Comparison of ENCODE assay signal across 17 cellular contexts in genomic region chr4:78567502-78568075, GRCh38. TPM values are rescaled to one million over a fixed set of nuclear protein-coding genes. Genes with fewer than 3 reads are reported as not detected.
DNase-seq lines count a peak whose midpoint lies in the region; ATAC-seq and TF ChIP-seq lines count a peak whose summit lies in the region.
"Had no signal": no experiment of that assay in that cellular context is flagged by ENCODE, and none has a peak within 500 bp of the region (broad histone marks: within the 10 kb centered on the region; RNA-seq: fewer than 3 reads in every experiment).

No MANE protein-coding gene starts in this region.

- H3K27ac Mint-ChIP-seq in memory B cell = peak overlapping the region; percentile 7
- H3K27ac Mint-ChIP-seq: activated T-cell treated with anti-CD3 and anti-CD28 coated beads, Interleukin-2, amount 50 U/mL, for 72 hours; CD14-positive monocyte had no signal

- peaks cover 4% of the 10 kb centered on the region for H3K4me1 Mint-ChIP-seq in memory B cell
- H3K4me1 Mint-ChIP-seq: CD14-positive monocyte had no signal

- H3K4me1 ChIP-seq in left ventricle myocardium inferior (peaks cover 75% of the 10 kb centered on the region), SJSA1 (replicated peaks) (peaks cover 60% of the 10 kb centered on the region), upper lobe of right lung (peaks cover 17% of the 10 kb centered on the region)

- H3K36me3 ChIP-seq in left ventricle myocardium inferior = no peaks in the 10 kb centered on the region
- H3K36me3 ChIP-seq in SJSA1 = peaks cover 15% of the 10 kb centered on the region
- H3K36me3 ChIP-seq in upper lobe of right lung = no peaks in the 10 kb centered on the region

- no peak overlapping the region for H3K4me3 Mint-ChIP-seq in memory B cell
- H3K4me3 Mint-ChIP-seq: activated T-cell treated with anti-CD3 and anti-CD28 coated beads, Interleukin-2, amount 50 U/mL, for 72 hours; CD14-positive monocyte had no signal

- H3K36me3 Mint-ChIP-seq in memory B cell = no peaks in the 10 kb centered on the region
- H3K36me3 Mint-ChIP-seq: CD14-positive monocyte had no signal

- H3K27ac ChIP-seq in left ventricle myocardium inferior (replicated peaks) (peak overlapping the region; percentile 82), SJSA1 (peak overlapping the region; percentile 96), upper lobe of right lung (peak overlapping the region; percentile 15)

- H3K9me3 ChIP-seq in left ventricle myocardium inferior (replicated peaks) (no peaks in the 10 kb centered on the region), SJSA1 (replicated peaks) (no peaks in the 10 kb centered on the region), upper lobe of right lung (no peaks in the 10 kb centered on the region)
- H3K9me3 ChIP-seq: upper lobe of left lung had no signal

- H3K9me3 Mint-ChIP-seq in memory B cell = no peaks in the 10 kb centered on the region
- H3K9me3 Mint-ChIP-seq: activated T-cell treated with anti-CD3 and anti-CD28 coated beads, Interleukin-2, amount 50 U/mL, for 72 hours had no signal

- intact Hi-C loops in left ventricle myocardium inferior (cut with micrococcal nuclease) = no loop called here
- intact Hi-C loops in Right ventricle myocardium inferior (cut with DNase I) = no loop called here
- intact Hi-C loops in upper lobe of right lung (cut with DNase I) = no loop called here

- TF ChIP-seq CTCF in left ventricle myocardium inferior (IDR thresholded peaks at IDR 0.05; ENCODE audit: borderline replicate concordance) (no peak), upper lobe of right lung (IDR thresholded peaks at IDR 0.05) (no peak)

- H3K4me3 ChIP-seq in left ventricle myocardium inferior (no peak overlapping the region), SJSA1 (no peak overlapping the region), upper lobe of right lung (no peak overlapping the region)
- H3K4me3 ChIP-seq: skin epidermis, upper lobe of left lung had no signal

- H3K27me3 ChIP-seq in left ventricle myocardium inferior (ENCODE audit: low read depth) (no peaks in the 10 kb centered on the region), SJSA1 (replicated peaks) (no peaks in the 10 kb centered on the region), upper lobe of right lung (no peaks in the 10 kb centered on the region)
- H3K27me3 ChIP-seq: upper lobe of left lung had no signal

- no peak for ATAC-seq in Right ventricle myocardium inferior
- no peak for ATAC-seq in memory B cell (ENCODE audit: low read depth)
- no peak for ATAC-seq in upper lobe of right lung
- ATAC-seq in GM19328 (IDR thresholded peaks at IDR 0.05; ENCODE audit: unreplicated experiment) = no peak
- ATAC-seq: activated T-cell treated with anti-CD3 and anti-CD28 coated beads, Interleukin-2, amount 50 U/mL, for 72 hours had no signal

- peaks cover 10% of the 10 kb centered on the region for H3K27me3 Mint-ChIP-seq in memory B cell

- DNase-seq in left ventricle myocardium inferior = no peak
- no peak for DNase-seq in Right ventricle myocardium inferior (ENCODE audit: missing footprints)
- DNase-seq in SJSA1 (ENCODE audit: low read depth in 1 of 2, low spot score in 2 of 2) = no peak
- DNase-seq in memory B cell (ENCODE audit: low spot score in 2 of 2) = no peak
- no peak for DNase-seq in upper lobe of right lung
- no peak for DNase-seq in NCI-H1092 treated with DMSO at 0.1 percent for 48 hours (lab: John Stamatoyannopoulos, UW)
- DNase-seq in cerebellar nuclear complex (lab: John Stamatoyannopoulos, UW) = no peak
- DNase-seq: activated CD4-positive, alpha-beta T cell treated with anti-CD3 and anti-CD28 coated beads, Interleukin-2, amount 50 U/mL, for 4 hours; activated T-cell treated with anti-CD3 and anti-CD28 coated beads, Interleukin-2, amount 50 U/mL, for 72 hours; DMS53; hippocampal formation; NCI-H187; NCI-H510A; upper lobe of left lung had no signal

RNA-seq across cellular contexts. Expression of gene ANXA3, which starts 16.0 kb away (rescaled TPM):
- total RNA-seq in left ventricle myocardium inferior (34.5 TPM), Right ventricle myocardium inferior (54.5 TPM), upper lobe of right lung (182 TPM)
- total RNA-seq in SJSA1 (2014; rRNA removed; shearing (Covaris generic)) = 87.5 and 125 TPM in 2 replicates

Comparison
In these comparisons a context has a peak if more than half of its experiments do, and no peak if none do; other contexts are left out.
1. H3K27ac ChIP-seq: peak in every context shown above with its lines; median percentile 96 in SJSA1; 82 in left ventricle myocardium inferior; 15 in upper lobe of right lung.